ENCODE assay signal across 18 cellular contexts in the genomic region with DNA sequence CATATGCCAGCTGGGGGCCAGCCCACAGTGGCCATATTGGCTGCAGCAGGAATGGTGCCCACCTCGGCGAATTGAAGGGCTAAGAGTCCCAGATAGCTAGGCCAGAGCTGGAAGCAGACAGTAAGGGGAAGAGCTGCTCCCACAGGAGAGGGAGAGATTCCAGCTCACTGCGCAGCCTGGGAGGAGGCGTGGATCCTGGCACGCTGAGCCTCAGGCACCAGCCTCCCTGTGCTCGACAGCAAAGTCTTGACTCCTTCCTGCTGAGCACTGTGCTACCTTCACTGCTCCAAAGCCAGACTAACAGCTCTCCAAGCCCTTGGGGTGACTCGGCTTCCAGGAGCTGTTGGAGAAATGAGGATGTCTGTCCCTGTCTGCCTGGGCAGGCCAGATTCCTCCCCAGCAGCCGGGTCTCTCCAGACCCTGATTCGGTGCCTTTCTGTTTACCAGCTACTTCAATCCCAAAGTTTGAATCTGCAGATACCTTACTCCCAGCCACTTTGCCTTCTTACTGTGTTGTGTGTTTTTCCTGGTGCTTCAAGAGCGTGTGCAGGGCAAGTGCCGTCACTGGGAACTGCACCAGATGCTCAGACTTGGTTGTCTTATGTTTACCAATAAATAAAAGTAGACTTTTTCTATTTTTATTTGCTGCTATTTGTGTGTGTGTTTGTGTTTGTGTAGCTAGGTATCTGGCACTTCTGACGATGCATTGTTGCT. TPM values are rescaled to one million over a fixed set of nuclear protein-coding genes. Genes with fewer than 3 reads are reported as not detected.
DNase-seq lines count a peak whose midpoint lies in the region; ATAC-seq, FAIRE-seq and TF ChIP-seq lines count a peak whose summit lies in the region.
"Had no signal": no experiment of that assay in that cellular context is flagged by ENCODE, and none has a peak within 500 bp of the region (broad histone marks: within the 10 kb centered on the region; RNA-seq: fewer than 3 reads in every experiment).

No MANE protein-coding gene starts in this region.

- H3K36me3 Mint-ChIP-seq in Caco-2 (ENCODE audit: insufficient read depth, unreplicated experiment) = peaks cover 55% of the 10 kb centered on the region

- no peak overlapping the region for H2BK5ac ChIP-seq in H1 (ENCODE audit: low read depth, low read length)

- H3K27me3 Mint-ChIP-seq in Caco-2 (ENCODE audit: insufficient read depth, unreplicated experiment) = no peaks in the 10 kb centered on the region

- H3K27ac ChIP-seq in H1 (ENCODE audit: low read depth, low read length) (no peak overlapping the region), osteoblast (ENCODE audit: low read depth, low read length) (no peak overlapping the region)
- H3K27ac ChIP-seq: RWPE1 had no signal

- no peak overlapping the region for H4K5ac ChIP-seq in H1 (ENCODE audit: insufficient read length, low read depth, low read length)

- TF ChIP-seq RAD21 in H1 (IDR thresholded peaks at IDR 0.05 in 1 of 2, conservative IDR thresholded peaks at IDR 0.05 in 1 of 2; ENCODE audit: low read depth in 2 of 2, low read length in 2 of 2) = no peak

- TF ChIP-seq CTCF in Caco-2 (IDR thresholded peaks at IDR 0.05; ENCODE audit: insufficient read depth in 1 of 2, low read depth in 1 of 2, low read length in 1 of 2, severe bottlenecking in 1 of 2, unreplicated experiment in 1 of 2) (no peak), H1 (IDR thresholded peaks at IDR 0.05; ENCODE audit: control extremely low read depth in 1 of 3, insufficient read depth in 1 of 3, low read depth in 1 of 3, low read length in 3 of 3) (no peak), osteoblast (IDR thresholded peaks at IDR 0.05; ENCODE audit: extremely low read depth, low read depth, low read length) (no peak)

- peak overlapping the region; percentile 92; the same call in 1 of the 2 replicates for H2BK15ac ChIP-seq in H1 (ENCODE audit: low read length)

- H4K20me1 ChIP-seq in H1 (replicated peaks in 1 of 2; ENCODE audit: control insufficient read depth in 1 of 2, insufficient read depth in 2 of 2, low read length in 2 of 2) (peaks cover 36 to 50% of the 10 kb centered on the region in 2 experiments), osteoblast (ENCODE audit: insufficient read depth, low read length) (no peaks in the 10 kb centered on the region)

- H3K79me2 ChIP-seq in H1 (ENCODE audit: control insufficient read depth in 1 of 2, insufficient read depth in 2 of 2, low read length in 2 of 2) (0 out of 4 replicates have a peak, but pooled peaks cover 0 to 3% of the 10 kb centered on the region in 2 experiments), osteoblast (ENCODE audit: insufficient read depth, low read length) (no peaks in the 10 kb centered on the region)

- no peak overlapping the region for H4K8ac ChIP-seq in H1 (ENCODE audit: extremely low read depth, insufficient read depth, low read length)

- H3K4me3 Mint-ChIP-seq in Caco-2 (ENCODE audit: unreplicated experiment) = no peak overlapping the region

- H3K9me3 ChIP-seq in Caco-2 (no peaks in the 10 kb centered on the region), NT2/D1 (ENCODE audit: insufficient read depth, low read length) (no peaks in the 10 kb centered on the region), H1 (ENCODE audit: insufficient read depth in 2 of 2, low read depth in 1 of 2, low read length in 1 of 2) (no peaks in the 10 kb centered on the region), osteoblast (ENCODE audit: low read depth, low read length) (no peaks in the 10 kb centered on the region)
- H3K9me3 ChIP-seq: A549, HAP-1 had no signal

- H4K91ac ChIP-seq in H1 (replicated peaks; ENCODE audit: insufficient read length, low read length) = no peak overlapping the region

- H2BK12ac ChIP-seq in H1 (ENCODE audit: low read depth, low read length) = peak overlapping the region; percentile 68; the same call in 1 of the 2 replicates

- H2AFZ ChIP-seq in H1 (ENCODE audit: low read length) (no peak overlapping the region), osteoblast (ENCODE audit: low read length) (no peak overlapping the region)

- intact Hi-C loops in Caco-2 (cut with micrococcal nuclease; ENCODE audit: unreplicated experiment) = no loop called here

- POLR2A ChIA-PET in Caco-2 (lab: Charles Lee) = interaction anchor here (0.5 to 1.4 kb wide), 3 partner anchors 10 to 139 kb away, joined by 3 to 6 read pairs (median 5); a partner anchor contains a TSS
- POLR2A ChIA-PET in H1 (lab: Charles Lee; ENCODE audit: partially characterized antibody) = interaction anchor here (0.8 to 3.1 kb wide), 17 partner anchors 9 to 206 kb away, joined by 3 to 33 read pairs (median 5); a partner anchor contains a TSS

- H3K9me3 Mint-ChIP-seq in Caco-2 (ENCODE audit: unreplicated experiment) = no peaks in the 10 kb centered on the region

- ATAC-seq in HG03159 (IDR thresholded peaks at IDR 0.05; ENCODE audit: unreplicated experiment) = no peak
- ATAC-seq: PC-3 had no signal

- TSS peak; percentile 12 for BruUV-seq in Caco-2 (replicated peaks; lab: Mats Ljungman, UMichigan)

- H3K27me3 ChIP-seq in Caco-2 (replicated peaks; ENCODE audit: control insufficient read depth, insufficient read depth, low read length) (no peaks in the 10 kb centered on the region), NT2/D1 (ENCODE audit: insufficient read depth, insufficient read length) (peaks cover 25% of the 10 kb centered on the region), H1 (replicated peaks in 1 of 4; ENCODE audit: control insufficient read depth in 3 of 4, extremely low read depth in 1 of 4, insufficient read depth in 3 of 4, low read length in 3 of 4) (peaks cover 21 to 40% (median 34%) of the 10 kb centered on the region in 4 experiments), osteoblast (ENCODE audit: insufficient read depth, low read length) (peaks cover 45% of the 10 kb centered on the region)

- no peak overlapping the region for H3K14ac ChIP-seq in H1 (ENCODE audit: insufficient read length)

- CTCF ChIA-PET in Caco-2 (lab: Charles Lee) = interaction anchor here (1.7 kb wide), 1 partner anchor 10 kb away, joined by 7 read pairs; a partner anchor contains a TSS
- CTCF ChIA-PET in H1 (lab: Charles Lee; ENCODE audit: partially characterized antibody) = interaction anchor here (0.6 to 3.7 kb wide), 17 partner anchors 10 to 183 kb away, joined by 3 to 21 read pairs (median 4); a partner anchor contains a TSS

- H3K23ac ChIP-seq in H1 (ENCODE audit: insufficient read length) = no peak overlapping the region

- TF ChIP-seq EP300 in H1 (IDR thresholded peaks at IDR 0.05; ENCODE audit: borderline replicate concordance in 1 of 2, low read depth in 2 of 2, low read length in 2 of 2) = no peak

- H3K4me1 Mint-ChIP-seq in Caco-2 (ENCODE audit: low read depth, unreplicated experiment) = no peaks in the 10 kb centered on the region

- H3K9ac ChIP-seq in NT2/D1 (ENCODE audit: insufficient read length, low read depth) (peak overlapping the region; percentile 24), H1 (replicated peaks in 1 of 4; ENCODE audit: extremely low read depth in 1 of 4, low read depth in 3 of 4, low read length in 3 of 4) (no peak overlapping the region)

- peaks cover 13% of the 10 kb centered on the region; the same call in 1 of the 2 replicates for H3K79me1 ChIP-seq in H1 (ENCODE audit: low read depth, low read length)

- no peak overlapping the region for H3K56ac ChIP-seq in H1 (replicated peaks; ENCODE audit: insufficient read length, low read depth, low read length)

- H3K4me3 ChIP-seq in Caco-2 (ENCODE audit: low read depth, low read length) = no peak overlapping the region
- no peak overlapping the region for H3K4me3 ChIP-seq in NT2/D1 (ENCODE audit: insufficient read length, low read depth)
- H3K4me3 ChIP-seq in H1 (ENCODE audit: extremely low read depth in 1 of 4, insufficient read depth in 2 of 4, low read depth in 3 of 4, low read length in 4 of 4) = no peak overlapping the region
- H3K4me3 ChIP-seq in osteoblast (ENCODE audit: insufficient read depth, low read length) = no peak overlapping the region
- H3K4me3 ChIP-seq: A549, HAP-1 had no signal

- no peak overlapping the region; the same call in none of the 2 replicates for H3K18ac ChIP-seq in H1 (ENCODE audit: extremely low read depth, low read length)

- no peak for FAIRE-seq in H1 (lab: Jason Lieb, UNC)
- FAIRE-seq: A549, G401.6 had no signal

- TF ChIP-seq POLR2A in H1 (IDR thresholded peaks at IDR 0.05; ENCODE audit: control extremely low read depth in 1 of 2, low read depth in 2 of 2, low read length in 2 of 2) = peak in 1 of 2 experiments; percentile 73; a peak in 2 of 3 replicates

- H2BK20ac ChIP-seq in H1 (ENCODE audit: low read length) = no peak overlapping the region

- H3K23me2 ChIP-seq in H1 (ENCODE audit: low read depth, low read length) = peaks cover 3% of the 10 kb centered on the region; the same call in 1 of the 2 replicates

- H3K4ac ChIP-seq in H1 (replicated peaks; ENCODE audit: insufficient read length, low read depth, low read length) = no peak overlapping the region

- no peak overlapping the region for H3K4me2 ChIP-seq in H1 (ENCODE audit: insufficient read depth in 1 of 2, low read depth in 2 of 2, low read length in 2 of 2)
- no peak overlapping the region for H3K4me2 ChIP-seq in osteoblast (ENCODE audit: insufficient read depth, low read length)
- H3K4me2 ChIP-seq: A549 had no signal

- DNase-seq in Caco-2 (no peak), NT2/D1 (ENCODE audit: low read depth, low spot score) (no peak), H1 (ENCODE audit: low read depth in 1 of 2, low spot score in 2 of 2) (no peak), osteoblast (ENCODE audit: insufficient read length, low spot score, missing footprints) (peak; percentile 72), NCI-H146 (lab: John Stamatoyannopoulos, UW) (no peak)
- DNase-seq in activated CD4-positive, alpha-beta T cell treated with anti-CD3 and anti-CD28 coated beads for 48 hours = no peak
- DNase-seq: DMS79 treated with DMSO at 0.1 percent for 48 hours, NCI-H1092 treated with DMSO at 0.1 percent for 48 hours, NCI-H2227 treated with DMSO at 0.1 percent for 48 hours, NCI-H510A treated with DMSO at 0.1 percent for 48 hours, NCI-H774, PC-3 had no signal

- H2BK120ac ChIP-seq in H1 (replicated peaks; ENCODE audit: low read depth, low read length) = no peak overlapping the region

- peak overlapping the region; percentile 82; the same call in 1 of the 2 replicates for H2AK5ac ChIP-seq in H1 (ENCODE audit: low read depth, low read length)

- WGBS in H1 (ENCODE audit: extremely low coverage in 1 of 2, insufficient coverage in 1 of 2, insufficient read length in 1 of 2, insufficient replicate concordance in 2 of 2, low coverage in 1 of 2, low lambda C conversion rate in 2 of 2, missing lambda C conversion rate in 1 of 2), 2 experiments = 91% methylated on average over 11 of the region's 12 CpGs; no CpG with 5 or more reads in 1 of the 2 experiments

- H3K27ac Mint-ChIP-seq in Caco-2 (ENCODE audit: unreplicated experiment) = peak overlapping the region; percentile 55
- H3K27ac Mint-ChIP-seq: CD14-positive monocyte had no signal

- no peaks in the 10 kb centered on the region for H3K36me3 ChIP-seq in Caco-2 (ENCODE audit: control insufficient read depth, insufficient read depth, low read length)
- peaks cover 44% of the 10 kb centered on the region for H3K36me3 ChIP-seq in NT2/D1 (ENCODE audit: insufficient read depth, insufficient read length, low read length)
- peaks cover 13 to 38% (median 31%) of the 10 kb centered on the region in 4 experiments; a peak in 7 of 8 replicates for H3K36me3 ChIP-seq in H1 (ENCODE audit: control insufficient read depth in 2 of 4, insufficient read depth in 4 of 4, low read length in 3 of 4)
- H3K36me3 ChIP-seq in osteoblast (ENCODE audit: insufficient read depth, low read length) = no peaks in the 10 kb centered on the region

- H3K4me1 ChIP-seq in Caco-2 = no peaks in the 10 kb centered on the region
- H3K4me1 ChIP-seq in NT2/D1 (ENCODE audit: insufficient read depth, insufficient read length) = peaks cover 26% of the 10 kb centered on the region
- H3K4me1 ChIP-seq in H1 (replicated peaks in 1 of 4; ENCODE audit: control insufficient read depth in 3 of 4, insufficient read depth in 4 of 4, low read length in 3 of 4) = peaks cover 3 to 31% (median 21%) of the 10 kb centered on the region in 4 experiments
- H3K4me1 ChIP-seq in osteoblast (ENCODE audit: insufficient read depth, low read length) = no peaks in the 10 kb centered on the region

RNA-seq across cellular contexts. Expression of a gene that starts 9.1 kb away (rescaled TPM):
- total RNA-seq in Caco-2 (2022) (50.0 and 52.8 TPM in 2 replicates), osteoblast (0.88 and 1.1 TPM in 2 replicates)
- total RNA-seq in H1 (2021; fragmentation: NEBNext Ultra II Directional; extraction: Animal tissue kit (Norgen Biotek cat#: 25700)) = 83.9 and 85.9 TPM in 2 replicates
- polyA plus RNA-seq in H1 (2011; rRNA removed) = 64.3 and 86.5 TPM in 2 replicates
- polyA plus RNA-seq in H1 (2011; cell fraction: cytosol; rRNA removed) = 76.8 TPM
- polyA plus RNA-seq in H1 (2011; cell fraction: nucleus; rRNA removed) = 109 TPM
- 48.6 to 73.4 TPM (median 65.8 TPM) in 4 replicates for polyA plus RNA-seq in H1 (2012, experiment 1 of 2)
- polyA plus RNA-seq in H1 (2012, experiment 2 of 2) = 53.8 TPM
- polyA plus RNA-seq in H1 (2013, experiment 1 of 2) = 40.5 TPM
- polyA plus RNA-seq in H1 (2013, experiment 2 of 2) = 39.5 TPM
- 45.5 and 56.4 TPM in 2 replicates for polyA minus RNA-seq in H1 (2011; rRNA and poly(A)+ RNA removed)
- 70.0 TPM for polyA minus RNA-seq in H1 (2011; cell fraction: cytosol; rRNA and poly(A)+ RNA removed)
- polyA minus RNA-seq in H1 (2011; cell fraction: nucleus; rRNA and poly(A)+ RNA removed) = 61.7 TPM

RNA-seq across cellular contexts. Expression of a gene that starts 9.8 kb away (rescaled TPM):
- 34.3 and 36.6 TPM in 2 replicates for total RNA-seq in Caco-2 (2022)
- 1.5 and 2.1 TPM in 2 replicates for total RNA-seq in H1 (2021; fragmentation: NEBNext Ultra II Directional; extraction: Animal tissue kit (Norgen Biotek cat#: 25700))
- 0.09 and 0.31 TPM in 2 replicates for polyA plus RNA-seq in H1 (2011; rRNA removed)
- 0.28 TPM for polyA plus RNA-seq in H1 (2011; cell fraction: cytosol; rRNA removed)
- polyA plus RNA-seq in H1 (2011; cell fraction: nucleus; rRNA removed) = 0.33 TPM
- polyA plus RNA-seq in H1 (2012, experiment 1 of 2) = 0.50 to 1.6 TPM (median 1.2 TPM) in 4 replicates
- 1.0 TPM for polyA plus RNA-seq in H1 (2012, experiment 2 of 2)
- 0.30 TPM for polyA plus RNA-seq in H1 (2013, experiment 1 of 2)
- polyA plus RNA-seq in H1 (2013, experiment 2 of 2) = 0.55 TPM
- 0.13 TPM in 1 of 2 replicates, not detected in the other for polyA minus RNA-seq in H1 (2011; rRNA and poly(A)+ RNA removed)
- polyA minus RNA-seq in H1 (2011; cell fraction: cytosol; rRNA and poly(A)+ RNA removed) = 0.29 TPM
- 0.30 TPM for polyA minus RNA-seq in H1 (2011; cell fraction: nucleus; rRNA and poly(A)+ RNA removed)
- 2.4 and 3.3 TPM in 2 replicates for total RNA-seq in osteoblast

RNA-seq across cellular contexts. Expression of a gene that starts 52.2 kb away (rescaled TPM):
- total RNA-seq in Caco-2 (2022) (90.8 and 114 TPM in 2 replicates), osteoblast (17.1 and 22.1 TPM in 2 replicates)
- 3.2 and 4.0 TPM in 2 replicates for total RNA-seq in H1 (2021; fragmentation: NEBNext Ultra II Directional; extraction: Animal tissue kit (Norgen Biotek cat#: 25700))
- polyA plus RNA-seq in H1 (2011; rRNA removed) = 1.8 and 3.6 TPM in 2 replicates
- 3.5 TPM for polyA plus RNA-seq in H1 (2011; cell fraction: cytosol; rRNA removed)
- polyA plus RNA-seq in H1 (2011; cell fraction: nucleus; rRNA removed) = 5.3 TPM
- polyA plus RNA-seq in H1 (2012, experiment 1 of 2) = 0.79 to 2.9 TPM (median 2.4 TPM) in 4 replicates
- 1.8 TPM for polyA plus RNA-seq in H1 (2012, experiment 2 of 2)
- 2.0 TPM for polyA plus RNA-seq in H1 (2013, experiment 1 of 2)
- 1.9 TPM for polyA plus RNA-seq in H1 (2013, experiment 2 of 2)
- polyA minus RNA-seq in H1 (2011; rRNA and poly(A)+ RNA removed) = 1.9 and 3.6 TPM in 2 replicates
- polyA minus RNA-seq in H1 (2011; cell fraction: cytosol; rRNA and poly(A)+ RNA removed) = 13.8 TPM
- polyA minus RNA-seq in H1 (2011; cell fraction: nucleus; rRNA and poly(A)+ RNA removed) = 6.5 TPM

RNA-seq across cellular contexts. Expression of a gene that starts 56.3 kb away (rescaled TPM):
- 0.30 and 0.34 TPM in 2 replicates for total RNA-seq in Caco-2 (2022)
- total RNA-seq in H1 (2021; fragmentation: NEBNext Ultra II Directional; extraction: Animal tissue kit (Norgen Biotek cat#: 25700)) = not detected in 2 replicates
- polyA plus RNA-seq in H1 (2011; rRNA removed) = not detected in 2 replicates
- not detected for polyA plus RNA-seq in H1 (2011; cell fraction: cytosol; rRNA removed)
- not detected for polyA plus RNA-seq in H1 (2011; cell fraction: nucleus; rRNA removed)
- not detected in 4 replicates for polyA plus RNA-seq in H1 (2012, experiment 1 of 2)
- polyA plus RNA-seq in H1 (2012, experiment 2 of 2) = not detected
- polyA plus RNA-seq in H1 (2013, experiment 1 of 2) = not detected
- polyA plus RNA-seq in H1 (2013, experiment 2 of 2) = not detected
- not detected in 2 replicates for polyA minus RNA-seq in H1 (2011; rRNA and poly(A)+ RNA removed)
- polyA minus RNA-seq in H1 (2011; cell fraction: cytosol; rRNA and poly(A)+ RNA removed) = not detected
- polyA minus RNA-seq in H1 (2011; cell fraction: nucleus; rRNA and poly(A)+ RNA removed) = not detected
- total RNA-seq in osteoblast = not detected in 2 replicates
- total RNA-seq: PC-3 had no signal
- polyA plus RNA-seq: A549, CD14-positive monocyte had no signal

Comparison
In these comparisons a context has a peak if more than half of its experiments do, and no peak if none do; other contexts are left out.
1. RNA of a gene that starts 9.1 kb away (total RNA-seq): 83.9 to 85.9 TPM in H1 and 50.0 to 52.8 TPM in Caco-2; 0.88 to 1.1 TPM in osteoblast; every median in the first group is over 10 times any median in the second.